Comparison of ENCODE assay signal across 12 cellular contexts in the genomic region with DNA sequence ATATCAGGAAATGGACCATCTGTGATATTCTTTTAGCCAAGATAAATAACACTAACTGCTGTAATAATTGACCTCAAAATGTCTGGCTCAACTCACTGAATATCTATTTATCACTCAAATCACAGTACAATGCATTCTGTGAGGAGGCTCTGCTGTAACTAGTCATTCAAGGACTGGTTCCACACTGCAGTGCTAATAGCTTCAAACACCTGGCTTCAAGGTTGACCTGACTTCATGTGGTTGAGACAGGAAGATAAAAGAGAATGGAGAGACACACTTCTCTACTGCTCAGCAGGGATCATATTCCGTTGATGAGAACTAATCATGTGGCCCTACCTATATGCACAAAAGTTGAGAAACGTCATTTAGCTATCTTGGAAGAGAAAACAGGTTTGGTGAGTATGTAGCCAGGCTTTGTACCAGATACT. TPM values are rescaled to one million over a fixed set of nuclear protein-coding genes. Genes with fewer than 3 reads are reported as not detected.
A peak's percentile ranks its signal among the peaks of the same experiment; 100 is the strongest.
DNase-seq lines count a peak whose midpoint lies in the region; ATAC-seq, FAIRE-seq and TF ChIP-seq lines count a peak whose summit lies in the region.
"Had no signal": no experiment of that assay in that cellular context is flagged by ENCODE, and none has a peak within 500 bp of the region (broad histone marks: within the 10 kb centered on the region; RNA-seq: fewer than 3 reads in every experiment).

No MANE protein-coding gene starts in this region.

- 23 to 35% (median 27%) methylated on average over 2 of the region's 2 CpGs for WGBS in adrenal gland, 4 donors
- 17 to 39% (median 20%) methylated on average over 2 of the region's 2 CpGs for WGBS in small intestine, 3 donors

- H3K9me3 ChIP-seq in adrenal gland (replicated peaks in 1 of 3) (no peaks in the 10 kb centered on the region), small intestine (ENCODE audit: control insufficient read depth, low read depth) (no peaks in the 10 kb centered on the region)
- H3K9me3 ChIP-seq: A549, thoracic aorta had no signal

- H3K4me1 ChIP-seq in adrenal gland (replicated peaks in 1 of 2) (peaks cover 54 to 63% of the 10 kb centered on the region in 2 donors), small intestine (ENCODE audit: control insufficient read depth in 2 of 2, insufficient read depth in 1 of 2, low read depth in 1 of 2, low read length in 1 of 2) (peaks cover 0 to 13% of the 10 kb centered on the region in 2 donors)

- DNase-seq in NCI-H1417 (lab: John Stamatoyannopoulos, UW) (peak; percentile 33 to 82 (median 73)), NCI-H1417 treated with DMSO at 0.1 percent for 48 hours (lab: John Stamatoyannopoulos, UW) (no peak), HPDE6-E6E7 (ENCODE audit: extremely low spot score) (peak; percentile 42), adrenal gland (peak in 1 of 7 donors; percentile 35), small intestine (peak; percentile 58), nucleus accumbens (lab: John Stamatoyannopoulos, UW) (no peak), NCI-H1694 (lab: John Stamatoyannopoulos, UW) (no peak)
- DNase-seq: cortex of kidney had no signal

- H3K36me3 ChIP-seq in adrenal gland (replicated peaks in 1 of 2) (no peaks in the 10 kb centered on the region), small intestine (ENCODE audit: control insufficient read depth in 2 of 2, insufficient read depth in 2 of 2, low read length in 2 of 2) (no peaks in the 10 kb centered on the region)
- H3K36me3 ChIP-seq: neural progenitor cell, thoracic aorta had no signal

- TF ChIP-seq CTCF in adrenal gland (IDR thresholded peaks at IDR 0.05): no peak

- FAIRE-seq in small intestine (lab: Jason Lieb, UNC): no peak
- FAIRE-seq: A549 had no signal

- H3K27ac ChIP-seq in adrenal gland (peak overlapping the region in 4 of 5 donors; percentile 46 to 72 (median 66)), small intestine (ENCODE audit: low read depth in 1 of 2, low read length in 1 of 2) (peak overlapping the region in 1 of 2 donors; percentile 12)
- H3K27ac ChIP-seq: A549, neural progenitor cell had no signal

- intact Hi-C loops in adrenal gland (cut with DNase I): no loop called here

- H3K27me3 ChIP-seq in adrenal gland (no peaks in the 10 kb centered on the region), small intestine (ENCODE audit: control insufficient read depth in 2 of 2, insufficient read depth in 2 of 2, low read length in 2 of 2) (no peaks in the 10 kb centered on the region)

- ATAC-seq in HG03108 (IDR thresholded peaks at IDR 0.05; ENCODE audit: unreplicated experiment): no peak
- ATAC-seq: A549 had no signal

- H3K4me3 ChIP-seq in adrenal gland (no peak overlapping the region), small intestine (ENCODE audit: low read depth in 1 of 2, low read length in 2 of 2) (no peak overlapping the region)
- H3K4me3 ChIP-seq: A549, neural progenitor cell, thoracic aorta had no signal

- TF ChIP-seq POLR2A in adrenal gland (IDR thresholded peaks at IDR 0.05): peak in 1 of 2 donors; percentile 44

RNA-seq across cellular contexts. Expression of gene RHOBTB3, which starts 3.4 kb away (rescaled TPM):
- 100 to 1,000 TPM in 5 of 8 donors, 10 to 100 TPM in 3; 91.8 to 243 (median 139) TPM for total RNA-seq in adrenal gland
- polyA plus RNA-seq in adrenal gland (10 to 100 TPM; 23.9 to 56.9 (median 28.2) TPM), small intestine (10 to 100 TPM in 1 of 3 donors, 1 to 10 TPM in 2; 5.8 to 16.2 (median 8.1) TPM)

RNA-seq across cellular contexts. Expression of gene SPATA9, which starts 45.0 kb away (rescaled TPM):
- total RNA-seq in adrenal gland: 1 to 10 TPM in 1 of 8 donors, under 1 TPM in 3, not detected in 4; 0.36 to 1.8 (median 0.59) TPM
- 1 to 10 TPM in 1 of 3 donors, under 1 TPM in 1, not detected in 1; 0.26 to 2.7 TPM for polyA plus RNA-seq in adrenal gland
- polyA plus RNA-seq in small intestine: under 1 TPM in 1 of 3 donors, not detected in 2; 0.24 TPM

Comparison
In these comparisons a context has a peak if more than half of its experiments do, and no peak if none do; other contexts are left out.
1. DNase-seq: peak in NCI-H1417 (3 of 3), HPDE6-E6E7 (single experiment) and small intestine (single experiment); none in NCI-H1417 treated with DMSO at 0.1 percent for 48 hours (single experiment), nucleus accumbens (0 of 56) and NCI-H1694 (single experiment).